In genomic region chr15:63276342-63277043, GRCh38 we compare ENCODE assay signal across 8 cellular contexts. TPM values are rescaled to one million over a fixed set of nuclear protein-coding genes. Genes with fewer than 3 reads are reported as not detected.
DNase-seq lines count a peak whose midpoint lies in the region; ATAC-seq and TF ChIP-seq lines count a peak whose summit lies in the region.

No MANE protein-coding gene starts in this region.

- POLR2A ChIA-PET in activated B cell treated with CpG ODN at 0.5 μM for 24 hours (lab: Charles Lee): interaction anchor here (0.6 to 3.8 kb wide), 11 partner anchors 24 to 198 kb away, joined by 3 to 37 read pairs (median 8); partner anchors contain the start of genes LACTB, RAB8B and RPS27L

- peak overlapping the region; percentile 90 for H3K27ac ChIP-seq in left ventricle myocardium inferior (replicated peaks)
- peak overlapping the region in 20 of 21 experiments; percentile 62 to 93 (median 86) for H3K27ac ChIP-seq in skin epidermis

- H3K27me3 ChIP-seq in left ventricle myocardium inferior (ENCODE audit: low read depth): no peaks in the 10 kb centered on the region

- intact Hi-C loops in activated B cell treated with CpG ODN at 0.5 μM for 24 hours (cut with micrococcal nuclease): loop anchor here (1.0 to 10.0 kb wide), 7 partner anchors 34 to 818 kb away; partner anchors contain the start of genes CIAO2A, RAB8B, RPS27L and SNX1
- intact Hi-C loops in left ventricle myocardium inferior (cut with micrococcal nuclease): loop anchor here (10.0 kb wide), 1 partner anchor 122 kb away; the partner anchor contains the start of gene RPS27L

- H3K4me1 ChIP-seq in left ventricle myocardium inferior: peaks cover 20% of the 10 kb centered on the region

- peak overlapping the region; percentile 93 for H3K27ac Mint-ChIP-seq in stimulated activated naive CD8-positive, alpha-beta T cell treated with anti-CD3 and anti-CD28 coated beads, Interleukin-15, Interleukin-2, amounts not matched to agents 100 ng/mL and 50 ng/mL, for 24 hours
- peak overlapping the region; percentile 89 for H3K27ac Mint-ChIP-seq in activated B cell treated with CpG ODN at 0.5 μM for 24 hours

- H3K4me1 Mint-ChIP-seq in stimulated activated naive CD8-positive, alpha-beta T cell treated with anti-CD3 and anti-CD28 coated beads, Interleukin-15, Interleukin-2, amounts not matched to agents 100 ng/mL and 50 ng/mL, for 24 hours (ENCODE audit: low read depth): peaks cover 43% of the 10 kb centered on the region
- H3K4me1 Mint-ChIP-seq in activated B cell treated with CpG ODN at 0.5 μM for 24 hours: peaks cover 21% of the 10 kb centered on the region

- H3K4me3 ChIP-seq in left ventricle myocardium inferior (peak overlapping the region; percentile 91), skin epidermis (peak overlapping the region; percentile 68 to 91 (median 82))

- no peaks in the 10 kb centered on the region for H3K9me3 ChIP-seq in left ventricle myocardium inferior (replicated peaks)

- DNase-seq in stimulated activated naive CD8-positive, alpha-beta T cell treated with anti-CD3 and anti-CD28 coated beads, Interleukin-15, Interleukin-2, amounts not matched to agents 100 U/mL and 50 U/mL, for 24 hours: no peak
- no peak for DNase-seq in activated B cell treated with CpG ODN at 0.5 μM for 24 hours
- DNase-seq in left ventricle myocardium inferior: no peak
- DNase-seq in AG08395 (ENCODE audit: low spot score): no peak

- peak overlapping the region; percentile 86 for H3K4me3 Mint-ChIP-seq in stimulated activated naive CD8-positive, alpha-beta T cell treated with anti-CD3 and anti-CD28 coated beads, Interleukin-15, Interleukin-2, amounts not matched to agents 100 ng/mL and 50 ng/mL, for 24 hours
- peak overlapping the region; percentile 90 for H3K4me3 Mint-ChIP-seq in activated B cell treated with CpG ODN at 0.5 μM for 24 hours

- CTCF ChIA-PET in activated B cell treated with CpG ODN at 0.5 μM for 24 hours (lab: Charles Lee): interaction anchor here (0.7 to 1.5 kb wide), 3 partner anchors 73 to 228 kb away, joined by 3 to 4 read pairs (median 3); no protein-coding TSS in a partner anchor

- H3K36me3 Mint-ChIP-seq in stimulated activated naive CD8-positive, alpha-beta T cell treated with anti-CD3 and anti-CD28 coated beads, Interleukin-15, Interleukin-2, amounts not matched to agents 100 ng/mL and 50 ng/mL, for 24 hours (ENCODE audit: low read depth): peaks cover 31% of the 10 kb centered on the region
- H3K36me3 Mint-ChIP-seq in activated B cell treated with CpG ODN at 0.5 μM for 24 hours (ENCODE audit: low read depth): peaks cover 15% of the 10 kb centered on the region

- no peaks in the 10 kb centered on the region for H3K36me3 ChIP-seq in left ventricle myocardium inferior

- H3K9me3 Mint-ChIP-seq in stimulated activated naive CD8-positive, alpha-beta T cell treated with anti-CD3 and anti-CD28 coated beads, Interleukin-15, Interleukin-2, amounts not matched to agents 100 ng/mL and 50 ng/mL, for 24 hours: no peaks in the 10 kb centered on the region
- no peaks in the 10 kb centered on the region for H3K9me3 Mint-ChIP-seq in activated B cell treated with CpG ODN at 0.5 μM for 24 hours

- ATAC-seq in stimulated activated naive CD8-positive, alpha-beta T cell treated with anti-CD3 and anti-CD28 coated beads, Interleukin-15, Interleukin-2, amounts not matched to agents 100 U/mL and 50 U/mL, for 24 hours: no peak
- no peak for ATAC-seq in activated B cell treated with CpG ODN at 0.5 μM for 24 hours (ENCODE audit: low read depth)
- ATAC-seq in GM21528 (IDR thresholded peaks at IDR 0.05; ENCODE audit: low FRiP score, unreplicated experiment): no peak
- ATAC-seq in HG03378 (IDR thresholded peaks at IDR 0.05; ENCODE audit: unreplicated experiment): no peak

- H3K27me3 Mint-ChIP-seq in stimulated activated naive CD8-positive, alpha-beta T cell treated with anti-CD3 and anti-CD28 coated beads, Interleukin-15, Interleukin-2, amounts not matched to agents 100 ng/mL and 50 ng/mL, for 24 hours: no peaks in the 10 kb centered on the region
- no peaks in the 10 kb centered on the region for H3K27me3 Mint-ChIP-seq in activated B cell treated with CpG ODN at 0.5 μM for 24 hours

- no peak for TF ChIP-seq CTCF in activated B cell treated with CpG ODN at 0.5 μM for 24 hours (IDR thresholded peaks at IDR 0.05)
- no peak for TF ChIP-seq CTCF in left ventricle myocardium inferior (IDR thresholded peaks at IDR 0.05; ENCODE audit: borderline replicate concordance)

RNA-seq across cellular contexts. Expression of gene APH1B, which starts 0.9 kb away (rescaled TPM):
- 22.1 and 23.7 TPM in 2 replicates for total RNA-seq in activated B cell treated with CpG ODN at 0.5 μM for 24 hours
- 6.2 TPM for total RNA-seq in left ventricle myocardium inferior
